Comparison of ENCODE assay signal across 6 cellular contexts in the genomic region with DNA sequence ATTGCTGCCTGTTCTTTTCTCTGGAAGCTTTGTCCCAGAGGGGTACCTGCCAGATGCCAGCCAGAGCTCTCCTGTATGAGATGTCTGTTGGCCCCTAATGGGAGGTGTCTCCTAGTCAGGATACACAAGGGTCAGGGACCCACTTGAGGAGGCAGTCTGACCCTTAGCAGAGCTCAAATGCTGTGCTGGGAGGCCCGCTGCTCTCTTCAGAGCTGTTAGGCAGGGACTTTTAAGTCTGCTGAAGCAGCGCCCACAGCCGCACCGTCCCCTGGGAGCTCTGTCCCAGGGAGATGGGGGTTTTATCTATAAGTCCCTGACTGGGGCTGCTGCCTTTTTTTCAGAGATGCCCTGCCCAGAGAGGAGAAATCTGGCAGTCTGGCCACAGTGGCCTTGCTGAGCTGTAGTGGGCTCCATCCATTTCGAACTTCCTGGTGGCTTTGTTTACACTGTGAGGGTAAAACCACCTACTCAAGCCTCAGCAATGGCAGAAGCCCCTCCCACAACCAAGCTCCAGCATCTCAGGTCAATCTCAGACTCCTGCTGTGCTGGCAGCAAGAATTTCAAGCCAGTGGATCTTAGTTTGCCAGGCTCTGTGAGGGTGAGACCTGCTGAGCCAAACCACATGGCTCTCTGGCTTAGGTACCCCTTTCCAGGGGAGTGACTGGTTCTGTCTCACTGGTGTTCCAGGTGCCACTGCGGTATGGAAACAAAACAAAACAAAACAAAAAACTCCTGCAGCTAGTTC.
DNase-seq lines count a peak whose midpoint lies in the region; FAIRE-seq and TF ChIP-seq lines count a peak whose summit lies in the region.
"Not testable (repeated sequence)": the region's sequence is repeated elsewhere in the genome, so short reads cannot be mapped to it uniquely, and the experiment has no call there.

No MANE protein-coding gene starts in this region.

- not testable (repeated sequence) for H3K27me3 ChIP-seq in H1 (replicated peaks in 1 of 4; ENCODE audit: control insufficient read depth in 3 of 4, extremely low read depth in 1 of 4, insufficient read depth in 3 of 4, low read length in 3 of 4); mesendoderm (ENCODE audit: insufficient read depth, low read length, poor library complexity)

- not testable (repeated sequence) for H3K4me2 ChIP-seq in H1 (ENCODE audit: insufficient read depth in 1 of 2, low read depth in 2 of 2, low read length in 2 of 2); mesendoderm (ENCODE audit: low read length)

- H3K4ac ChIP-seq in H1 (replicated peaks; ENCODE audit: insufficient read length, low read depth, low read length); mesendoderm (ENCODE audit: low read depth, low read length): not testable (repeated sequence)

- H2AFZ ChIP-seq in H1 (ENCODE audit: low read length), result peak overlapping the region; percentile 99

- not testable (repeated sequence) for H3K9me3 Mint-ChIP-seq in Calu3 (ENCODE audit: low read depth, unreplicated experiment)

- H3K56ac ChIP-seq in H1 (replicated peaks; ENCODE audit: insufficient read length, low read depth, low read length); mesendoderm (ENCODE audit: low read length): not testable (repeated sequence)

- not testable (repeated sequence) for H3K27me3 Mint-ChIP-seq in Calu3 (ENCODE audit: unreplicated experiment)

- not testable (repeated sequence) for H3K9ac ChIP-seq in H1 (replicated peaks in 1 of 4; ENCODE audit: extremely low read depth in 1 of 4, low read depth in 3 of 4, low read length in 3 of 4); mesendoderm (ENCODE audit: low read length)

- BruUV-seq in Calu3 (replicated peaks; lab: Mats Ljungman, UMichigan), result not testable (repeated sequence)

- H3K79me2 ChIP-seq in H1 (ENCODE audit: control insufficient read depth in 1 of 2, insufficient read depth in 2 of 2, low read length in 2 of 2); mesendoderm (ENCODE audit: control insufficient read depth, insufficient read depth, low read length): not testable (repeated sequence)

- H3K23ac ChIP-seq in H1 (ENCODE audit: insufficient read length); mesendoderm (ENCODE audit: low read length): not testable (repeated sequence)

- not testable (repeated sequence) for H3K18ac ChIP-seq in H1 (ENCODE audit: extremely low read depth, low read length); mesendoderm (ENCODE audit: low read length)

- H3K4me1 ChIP-seq in H1 (replicated peaks in 1 of 4; ENCODE audit: control insufficient read depth in 3 of 4, insufficient read depth in 4 of 4, low read length in 3 of 4); mesendoderm (ENCODE audit: control insufficient read depth, low read depth, low read length): not testable (repeated sequence)

- H3K9me3 ChIP-seq in H1 (ENCODE audit: insufficient read depth in 2 of 2, low read depth in 1 of 2, low read length in 1 of 2), result not testable (repeated sequence)

- H3K4me1 Mint-ChIP-seq in Calu3 (ENCODE audit: low read depth, unreplicated experiment), result not testable (repeated sequence)

- not testable (repeated sequence) for H4K91ac ChIP-seq in H1 (replicated peaks; ENCODE audit: insufficient read length, low read length)

- CTCF ChIA-PET in Calu3 (lab: Charles Lee), result not testable (repeated sequence)
- CTCF ChIA-PET in H1 (lab: Charles Lee; ENCODE audit: partially characterized antibody), result interaction anchor here (0.7 to 0.9 kb wide), 3 partner anchors 11 to 165 kb away, joined by 3 to 5 read pairs (median 3); no protein-coding TSS in a partner anchor

- not testable (repeated sequence) for H4K20me1 ChIP-seq in H1 (replicated peaks in 1 of 2; ENCODE audit: control insufficient read depth in 1 of 2, insufficient read depth in 2 of 2, low read length in 2 of 2)

- not testable (repeated sequence) for H2BK20ac ChIP-seq in H1 (ENCODE audit: low read length)

- WGBS in H1 (ENCODE audit: extremely low coverage in 1 of 2, insufficient coverage in 1 of 2, insufficient read length in 1 of 2, insufficient replicate concordance in 2 of 2, low coverage in 1 of 2, low lambda C conversion rate in 2 of 2, missing lambda C conversion rate in 1 of 2), 2 experiments, result 92% methylated on average over 6 of the region's 6 CpGs; no CpG with 5 or more reads in 1 of the 2 experiments
- no CpG with 5 or more reads among the region's 6 CpGs for WGBS in mesendoderm (ENCODE audit: extremely low coverage, insufficient coverage, low lambda C conversion rate)

- H3K36me3 ChIP-seq in H1 (ENCODE audit: control insufficient read depth in 2 of 4, insufficient read depth in 4 of 4, low read length in 3 of 4); mesendoderm (ENCODE audit: control insufficient read depth, insufficient read depth, low read length): not testable (repeated sequence)

- not testable (repeated sequence) for H2AK5ac ChIP-seq in H1 (ENCODE audit: low read depth, low read length); mesendoderm (ENCODE audit: low read length)

- not testable (repeated sequence) for H3K27ac ChIP-seq in H1 (ENCODE audit: low read depth, low read length); mesendoderm (ENCODE audit: low read depth, low read length)

- not testable (repeated sequence) for H4K8ac ChIP-seq in H1 (ENCODE audit: extremely low read depth, insufficient read depth, low read length); mesendoderm (ENCODE audit: low read depth, low read length)

- TF ChIP-seq POLR2A in H54 (IDR thresholded peaks at IDR 0.05; ENCODE audit: low read depth, low read length); H1 (IDR thresholded peaks at IDR 0.05; ENCODE audit: control extremely low read depth in 1 of 2, low read depth in 2 of 2, low read length in 2 of 2): not testable (repeated sequence)

- intact Hi-C loops in Calu3 (cut with micrococcal nuclease; ENCODE audit: unreplicated experiment), result not testable (repeated sequence)

- H3K36me3 Mint-ChIP-seq in Calu3 (ENCODE audit: insufficient read depth, unreplicated experiment), result not testable (repeated sequence)

- H2BK12ac ChIP-seq in H1 (ENCODE audit: low read depth, low read length), result not testable (repeated sequence)

- peak; percentile 58 for FAIRE-seq in H54 (lab: Jason Lieb, UNC)
- FAIRE-seq in H1 (lab: Jason Lieb, UNC), result not testable (repeated sequence)

- H3K4me3 Mint-ChIP-seq in Calu3 (ENCODE audit: low read depth, unreplicated experiment), result not testable (repeated sequence)

- H3K23me2 ChIP-seq in H1 (ENCODE audit: low read depth, low read length), result not testable (repeated sequence)

- H2BK5ac ChIP-seq in H1 (ENCODE audit: low read depth, low read length), result 0 out of 2 replicates have a peak overlapping the region, but pooled peaks have one; percentile 47
- H2BK5ac ChIP-seq in mesendoderm (ENCODE audit: low read length), result not testable (repeated sequence)

- H3K79me1 ChIP-seq in H1 (ENCODE audit: low read depth, low read length); mesendoderm (ENCODE audit: low read length): not testable (repeated sequence)

- not testable (repeated sequence) for TF ChIP-seq EP300 in H1 (IDR thresholded peaks at IDR 0.05; ENCODE audit: borderline replicate concordance in 1 of 2, low read depth in 2 of 2, low read length in 2 of 2)

- POLR2A ChIA-PET in H1 (lab: Charles Lee; ENCODE audit: partially characterized antibody), result not testable (repeated sequence)

- not testable (repeated sequence) for H3K27ac Mint-ChIP-seq in Calu3 (ENCODE audit: unreplicated experiment)

- H3K14ac ChIP-seq in H1 (ENCODE audit: insufficient read length), result not testable (repeated sequence)

- not testable (repeated sequence) for H2BK15ac ChIP-seq in H1 (ENCODE audit: low read length); mesendoderm (replicated peaks; ENCODE audit: low read depth)

- TF ChIP-seq RAD21 in H1 (IDR thresholded peaks at IDR 0.05 in 1 of 2, conservative IDR thresholded peaks at IDR 0.05 in 1 of 2; ENCODE audit: low read depth in 2 of 2, low read length in 2 of 2), result not testable (repeated sequence)

- not testable (repeated sequence) for H2BK120ac ChIP-seq in H1 (replicated peaks; ENCODE audit: low read depth, low read length); mesendoderm (ENCODE audit: low read depth, low read length)

- DNase-seq in Calu3, result peak; percentile 13
- not testable (repeated sequence) for DNase-seq in H54 (ENCODE audit: insufficient read length, low spot score); H1 (ENCODE audit: low read depth in 1 of 2, low spot score in 2 of 2)
- DNase-seq in M059J (ENCODE audit: low read depth), result peak; percentile 9
- peak; percentile 50 for DNase-seq in NCI-H69 (lab: John Stamatoyannopoulos, UW)
- peak; percentile 73 for DNase-seq in mesendoderm

- H4K5ac ChIP-seq in H1 (ENCODE audit: insufficient read length, low read depth, low read length); mesendoderm (ENCODE audit: low read length): not testable (repeated sequence)

- not testable (repeated sequence) for H3K4me3 ChIP-seq in H1 (ENCODE audit: extremely low read depth in 1 of 4, insufficient read depth in 2 of 4, low read depth in 3 of 4, low read length in 4 of 4); mesendoderm (ENCODE audit: low read length)

- TF ChIP-seq CTCF in Calu3 (IDR thresholded peaks at IDR 0.05; ENCODE audit: unreplicated experiment); H1 (IDR thresholded peaks at IDR 0.05; ENCODE audit: control extremely low read depth in 1 of 3, insufficient read depth in 1 of 3, low read depth in 1 of 3, low read length in 3 of 3): not testable (repeated sequence)
